ENCODE assay signal across 7 cellular contexts in genomic region chr10:100988166-100988565, GRCh38. TPM values are rescaled to one million over a fixed set of nuclear protein-coding genes. Genes with fewer than 3 reads are reported as not detected.
DNase-seq lines count a peak whose midpoint lies in the region; ATAC-seq and TF ChIP-seq lines count a peak whose summit lies in the region.

No MANE protein-coding gene starts in this region.

- no peaks in the 10 kb centered on the region for H3K27me3 ChIP-seq in iPS-15b (ENCODE audit: control insufficient read depth, insufficient read depth, low read length)
- H3K27me3 ChIP-seq in spleen (replicated peaks in 1 of 7): no peaks in the 10 kb centered on the region

- H3K27ac ChIP-seq in spleen: no peak overlapping the region

- H3K27me3 Mint-ChIP-seq in HFFc6 (ENCODE audit: insufficient read depth): no peaks in the 10 kb centered on the region; the same call in 1 of the 2 replicates
- H3K27me3 Mint-ChIP-seq in activated CD4-positive, alpha-beta memory T cell treated with anti-CD3 and anti-CD28 coated beads for 36 hours: no peaks in the 10 kb centered on the region

- no peak for TF ChIP-seq POLR2A in spleen (IDR thresholded peaks at IDR 0.05)

- peak overlapping the region; percentile 99 for H3K4me3 Mint-ChIP-seq in HFFc6
- H3K4me3 Mint-ChIP-seq in activated CD4-positive, alpha-beta memory T cell treated with anti-CD3 and anti-CD28 coated beads for 36 hours: peak overlapping the region; percentile 92

- H3K36me3 Mint-ChIP-seq in HFFc6 (ENCODE audit: low read depth): peaks cover 21% of the 10 kb centered on the region
- peaks cover 32% of the 10 kb centered on the region for H3K36me3 Mint-ChIP-seq in activated CD4-positive, alpha-beta memory T cell treated with anti-CD3 and anti-CD28 coated beads for 36 hours

- POLR2A ChIA-PET in activated CD4-positive, alpha-beta memory T cell treated with anti-CD3 and anti-CD28 coated beads for 36 hours (lab: Charles Lee): interaction anchor here (0.6 to 1.3 kb wide), 3 partner anchors 10 to 1013 kb away, joined by 3 to 4 read pairs (median 3); no protein-coding TSS in a partner anchor

- peaks cover 32% of the 10 kb centered on the region for H3K36me3 ChIP-seq in iPS-15b (ENCODE audit: control insufficient read depth, insufficient read depth, low read length)
- peaks cover 0 to 77% (median 35%) of the 10 kb centered on the region in 6 donors for H3K36me3 ChIP-seq in spleen

- H3K4me1 ChIP-seq in iPS-15b (ENCODE audit: control insufficient read depth, insufficient read depth, low read length) (no peaks in the 10 kb centered on the region), spleen (peaks cover 12 to 55% (median 39%) of the 10 kb centered on the region in 6 donors)

- H3K9me3 Mint-ChIP-seq in HFFc6: no peaks in the 10 kb centered on the region
- H3K9me3 Mint-ChIP-seq in activated CD4-positive, alpha-beta memory T cell treated with anti-CD3 and anti-CD28 coated beads for 36 hours: no peaks in the 10 kb centered on the region

- H3K9me3 ChIP-seq in iPS-15b (ENCODE audit: control insufficient read depth, insufficient read depth, low read length) (no peaks in the 10 kb centered on the region), spleen (no peaks in the 10 kb centered on the region)

- 66 to 82% (median 73%) methylated on average over 5 to 10 of the region's 10 CpGs for WGBS in spleen, 5 donors

- peak overlapping the region; percentile 92 for H3K9ac ChIP-seq in iPS-15b (ENCODE audit: low read depth, low read length)

- intact Hi-C loops in activated CD4-positive, alpha-beta memory T cell treated with anti-CD3 and anti-CD28 coated beads for 36 hours (cut with micrococcal nuclease): no loop called here
- intact Hi-C loops in spleen (cut with DNase I; ENCODE audit: low total_unique reads): no loop called here

- no peak for DNase-seq in HFFc6
- DNase-seq in activated CD4-positive, alpha-beta memory T cell treated with anti-CD3 and anti-CD28 coated beads for 36 hours: no peak
- DNase-seq in spleen: peak; percentile 74
- DNase-seq in NCI-H2107 treated with DMSO at 0.1 percent for 48 hours (lab: John Stamatoyannopoulos, UW; ENCODE audit: unreplicated experiment): no peak
- no peak for DNase-seq in NCI-H2029 treated with DMSO at 0.1 percent for 48 hours (lab: John Stamatoyannopoulos, UW)

- H3K4me3 ChIP-seq in iPS-15b (ENCODE audit: low read depth, low read length) (peak overlapping the region; percentile 99), spleen (peak overlapping the region; percentile 74 to 99 (median 94))

- H3K27ac Mint-ChIP-seq in HFFc6: peak overlapping the region; percentile 85; the same call in 1 of the 2 replicates
- H3K27ac Mint-ChIP-seq in activated CD4-positive, alpha-beta memory T cell treated with anti-CD3 and anti-CD28 coated beads for 36 hours: no peak overlapping the region

- TF ChIP-seq CTCF in HFFc6 (IDR thresholded peaks at IDR 0.05) (no peak), spleen (IDR thresholded peaks at IDR 0.05 in 8 of 11, conservative IDR thresholded peaks at IDR 0.05 in 3 of 11) (no peak)

- peaks cover 27% of the 10 kb centered on the region for H3K4me1 Mint-ChIP-seq in HFFc6 (ENCODE audit: low read depth)
- H3K4me1 Mint-ChIP-seq in activated CD4-positive, alpha-beta memory T cell treated with anti-CD3 and anti-CD28 coated beads for 36 hours (ENCODE audit: low read depth): peaks cover 46% of the 10 kb centered on the region

- no peak for ATAC-seq in HG02938 (IDR thresholded peaks at IDR 0.05; ENCODE audit: unreplicated experiment)

- CTCF ChIA-PET in activated CD4-positive, alpha-beta memory T cell treated with anti-CD3 and anti-CD28 coated beads for 36 hours (lab: Charles Lee): interaction anchor here (0.6 to 5.7 kb wide), 7 partner anchors 10 to 127 kb away, joined by 3 to 58 read pairs (median 4); partner anchors contain the start of genes LZTS2 and SEMA4G

RNA-seq across cellular contexts. Expression of gene TWNK, which starts 0.8 kb away (rescaled TPM):
- 1 to 10 TPM; 5.7 to 9.5 (median 7.0) TPM for total RNA-seq in HFFc6 (2021; fragmentation: NEBNext Ultra II Directional; extraction: Animal tissue kit (Norgen Biotek cat#: 25700))
- total RNA-seq in activated CD4-positive, alpha-beta memory T cell treated with anti-CD3 and anti-CD28 coated beads for 36 hours: 10 to 100 TPM; 12.8 to 14.0 TPM
- 1 to 10 TPM; 5.6 to 9.4 (median 8.5) TPM for total RNA-seq in spleen
- polyA plus RNA-seq in spleen: 1 to 10 TPM; 7.4 to 9.9 (median 7.9) TPM

RNA-seq across cellular contexts. Expression of gene MRPL43, which starts 0.9 kb away (rescaled TPM):
- 100 to 1,000 TPM; 101 to 120 (median 115) TPM for total RNA-seq in HFFc6 (2021; fragmentation: NEBNext Ultra II Directional; extraction: Animal tissue kit (Norgen Biotek cat#: 25700))
- 10 to 100 TPM; 47.0 to 50.1 TPM for total RNA-seq in activated CD4-positive, alpha-beta memory T cell treated with anti-CD3 and anti-CD28 coated beads for 36 hours
- 10 to 100 TPM; 38.3 to 55.9 (median 48.4) TPM for total RNA-seq in spleen
- 10 to 100 TPM; 70.4 to 92.4 (median 79.1) TPM for polyA plus RNA-seq in spleen

RNA-seq across cellular contexts. Expression of gene LZTS2, which starts 11.4 kb away (rescaled TPM):
- total RNA-seq in HFFc6 (2021; fragmentation: NEBNext Ultra II Directional; extraction: Animal tissue kit (Norgen Biotek cat#: 25700)): 10 to 100 TPM; 66.8 to 80.5 (median 74.6) TPM
- 10 to 100 TPM; 12.0 to 12.5 TPM for total RNA-seq in activated CD4-positive, alpha-beta memory T cell treated with anti-CD3 and anti-CD28 coated beads for 36 hours
- total RNA-seq in spleen: 10 to 100 TPM; 40.9 to 76.6 (median 56.9) TPM
- polyA plus RNA-seq in spleen: 10 to 100 TPM; 21.8 to 55.3 (median 25.9) TPM

RNA-seq across cellular contexts. Expression of gene SEMA4G, which starts 18.9 kb away (rescaled TPM):
- total RNA-seq in HFFc6 (2021; fragmentation: NEBNext Ultra II Directional; extraction: Animal tissue kit (Norgen Biotek cat#: 25700)): 1 to 10 TPM; 1.2 to 2.2 (median 1.9) TPM
- total RNA-seq in activated CD4-positive, alpha-beta memory T cell treated with anti-CD3 and anti-CD28 coated beads for 36 hours: under 1 TPM; 0.58 to 0.74 TPM
- 1 to 10 TPM in 5 of 7 donors, under 1 TPM in 2; 0.46 to 2.8 (median 1.1) TPM for total RNA-seq in spleen
- polyA plus RNA-seq in spleen: under 1 TPM; 0.52 to 0.83 (median 0.74) TPM

RNA-seq across cellular contexts. Expression of gene PDZD7, which starts 42.8 kb away (rescaled TPM):
- total RNA-seq in HFFc6 (2021; fragmentation: NEBNext Ultra II Directional; extraction: Animal tissue kit (Norgen Biotek cat#: 25700)): 1 to 10 TPM; 1.1 to 1.9 (median 1.2) TPM
- total RNA-seq in activated CD4-positive, alpha-beta memory T cell treated with anti-CD3 and anti-CD28 coated beads for 36 hours: under 1 TPM; 0.31 to 0.93 TPM
- total RNA-seq in spleen: 1 to 10 TPM in 5 of 7 donors, under 1 TPM in 2; 0.42 to 2.3 (median 1.6) TPM
- under 1 TPM; 0.17 to 0.77 (median 0.30) TPM for polyA plus RNA-seq in spleen
